ENCODE assay signal across 22 cellular contexts in genomic region chr1:147633759-147634158, GRCh38.
"Had no signal": no experiment of that assay in that cellular context is flagged by ENCODE, and none has a peak within 500 bp of the region (broad histone marks: within the 10 kb centered on the region; RNA-seq: fewer than 3 reads in every experiment).

No MANE protein-coding gene starts in this region.

- H3K9me3 ChIP-seq: colonic mucosa, esophagus muscularis mucosa, gastroesophageal sphincter, heart left ventricle, left lung, lower lobe of right lung, mucosa of descending colon had no signal

- H3K4me3 ChIP-seq: colonic mucosa, esophagus muscularis mucosa, gastroesophageal sphincter, heart left ventricle, hepatocyte, left lung, lower lobe of right lung, mucosa of descending colon had no signal

- ATAC-seq: foreskin keratinocyte, gastroesophageal sphincter, heart left ventricle, left cardiac atrium, left lung, left ventricle myocardium superior, lower lobe of right lung, mucosa of descending colon had no signal

- H3K4me1 ChIP-seq: colonic mucosa, esophagus muscularis mucosa, foreskin keratinocyte, gastroesophageal sphincter, lower lobe of right lung had no signal

- H3K4me2 ChIP-seq: hepatocyte had no signal

- H2AFZ ChIP-seq: hepatocyte had no signal

- H3K27me3 ChIP-seq: colonic mucosa, esophagus muscularis mucosa, foreskin keratinocyte, gastroesophageal sphincter, heart left ventricle, hepatocyte, left lung had no signal

- H3K79me2 ChIP-seq: hepatocyte had no signal

- H3K27ac ChIP-seq: colonic mucosa, esophagus muscularis mucosa, foreskin keratinocyte, gastroesophageal sphincter, heart left ventricle, hepatocyte, lower lobe of right lung had no signal

- H3K36me3 ChIP-seq: colonic mucosa, esophagus muscularis mucosa, left lung, lower lobe of right lung had no signal

- DNase-seq: colonic mucosa; cortex of kidney; effector CD8-positive, alpha-beta T cell; foreskin keratinocyte; heart left ventricle; hypothalamus; immature natural killer cell; islet precursor cell; kidney; kidney glomerular epithelial cell; left cardiac atrium; left lung; left ventricle myocardium superior; lower lobe of right lung; mesenchymal stem cell; mucosa of descending colon; naive B cell had no signal

- FAIRE-seq: endothelial cell of umbilical vein, frontal cortex, kidney had no signal
